In the genomic region with DNA sequence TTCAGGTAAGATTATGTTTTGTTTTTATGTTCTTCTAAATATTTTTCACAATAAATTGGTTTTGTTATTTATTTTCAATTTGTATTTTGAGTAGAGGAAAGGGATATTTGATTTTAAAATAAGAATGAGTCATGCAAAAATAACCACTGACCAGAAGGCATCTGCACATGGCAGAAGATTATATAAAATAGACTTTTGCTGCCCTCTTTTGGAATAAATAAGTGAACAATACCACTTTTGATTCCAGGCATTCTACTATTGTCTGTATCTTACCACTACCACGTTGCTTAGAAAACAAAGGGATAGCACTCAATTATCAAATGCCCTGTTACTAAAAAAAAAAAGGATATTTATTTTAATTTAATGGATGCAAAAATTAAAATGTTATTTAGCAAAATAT, we compare ENCODE assay signal across 10 cellular contexts.
DNase-seq lines count a peak whose midpoint lies in the region; ATAC-seq and TF ChIP-seq lines count a peak whose summit lies in the region.
"Had no signal": no experiment of that assay in that cellular context is flagged by ENCODE, and none has a peak within 500 bp of the region (broad histone marks: within the 10 kb centered on the region; RNA-seq: fewer than 3 reads in every experiment).

No MANE protein-coding gene starts in this region.

- peaks cover 4% of the 10 kb centered on the region for H3K27me3 Mint-ChIP-seq in activated naive CD8-positive, alpha-beta T cell treated with anti-CD3 and anti-CD28 coated beads for 36 hours
- H3K27me3 Mint-ChIP-seq in T-helper 2 cell treated with Interferon-gamma antibody and Interleukin-4, amounts not matched to agents 5 μg/mL and 100 μg/mL, for 36 hours (ENCODE audit: low read depth) = peaks cover 3% of the 10 kb centered on the region
- H3K27me3 Mint-ChIP-seq: B cell had no signal

- no peak for ATAC-seq in gastroesophageal sphincter

- H3K4me3 ChIP-seq in fibroblast of pulmonary artery (replicated peaks; ENCODE audit: low read depth, low read length) (no peak overlapping the region), vagina (no peak overlapping the region), gastroesophageal sphincter (no peak overlapping the region)

- H3K27me3 ChIP-seq in vagina = no peaks in the 10 kb centered on the region
- no peaks in the 10 kb centered on the region for H3K27me3 ChIP-seq in gastroesophageal sphincter

- no peak for TF ChIP-seq POLR2A in vagina (IDR thresholded peaks at IDR 0.05)
- no peak for TF ChIP-seq POLR2A in gastroesophageal sphincter (IDR thresholded peaks at IDR 0.05)

- intact Hi-C loops in vagina (cut with DNase I) = no loop called here

- no peak overlapping the region for H3K27ac ChIP-seq in 22Rv1
- H3K27ac ChIP-seq in vagina = no peak overlapping the region
- no peak overlapping the region for H3K27ac ChIP-seq in gastroesophageal sphincter

- no peaks in the 10 kb centered on the region for H3K36me3 Mint-ChIP-seq in activated naive CD8-positive, alpha-beta T cell treated with anti-CD3 and anti-CD28 coated beads for 36 hours
- no peaks in the 10 kb centered on the region for H3K36me3 Mint-ChIP-seq in T-helper 2 cell treated with Interferon-gamma antibody and Interleukin-4, amounts not matched to agents 5 μg/mL and 100 μg/mL, for 36 hours (ENCODE audit: low read depth)

- no peaks in the 10 kb centered on the region for H3K9me3 ChIP-seq in vagina
- no peaks in the 10 kb centered on the region for H3K9me3 ChIP-seq in gastroesophageal sphincter

- no peak overlapping the region for H3K4me3 Mint-ChIP-seq in activated naive CD8-positive, alpha-beta T cell treated with anti-CD3 and anti-CD28 coated beads for 36 hours
- no peak overlapping the region for H3K4me3 Mint-ChIP-seq in T-helper 2 cell treated with Interferon-gamma antibody and Interleukin-4, amounts not matched to agents 5 μg/mL and 100 μg/mL, for 36 hours
- H3K4me3 Mint-ChIP-seq: B cell; stimulated activated naive CD8-positive, alpha-beta T cell treated with anti-CD3 and anti-CD28 coated beads, Interleukin-15, Interleukin-2, amounts not matched to agents 100 ng/mL and 50 ng/mL, for 24 hours had no signal

- no peaks in the 10 kb centered on the region for H3K36me3 ChIP-seq in vagina
- H3K36me3 ChIP-seq in gastroesophageal sphincter = no peaks in the 10 kb centered on the region

- no peak overlapping the region for H3K27ac Mint-ChIP-seq in activated naive CD8-positive, alpha-beta T cell treated with anti-CD3 and anti-CD28 coated beads for 36 hours
- no peak overlapping the region for H3K27ac Mint-ChIP-seq in T-helper 2 cell treated with Interferon-gamma antibody and Interleukin-4, amounts not matched to agents 5 μg/mL and 100 μg/mL, for 36 hours
- H3K27ac Mint-ChIP-seq: B cell; stimulated activated naive CD8-positive, alpha-beta T cell treated with anti-CD3 and anti-CD28 coated beads, Interleukin-15, Interleukin-2, amounts not matched to agents 100 ng/mL and 50 ng/mL, for 24 hours had no signal

- H3K4me1 ChIP-seq in vagina = no peaks in the 10 kb centered on the region
- H3K4me1 ChIP-seq in gastroesophageal sphincter = no peaks in the 10 kb centered on the region

- TF ChIP-seq CTCF in 22Rv1 (IDR thresholded peaks at IDR 0.05) (peak; percentile 28; the same call in 1 of the 2 replicates), fibroblast of pulmonary artery (IDR thresholded peaks at IDR 0.05; ENCODE audit: low read length, missing control alignments) (no peak), vagina (IDR thresholded peaks at IDR 0.05) (no peak), gastroesophageal sphincter (IDR thresholded peaks at IDR 0.05) (peak in 2 of 4 experiments; percentile 12 to 24)

- H3K4me1 Mint-ChIP-seq in activated naive CD8-positive, alpha-beta T cell treated with anti-CD3 and anti-CD28 coated beads for 36 hours = no peaks in the 10 kb centered on the region
- no peaks in the 10 kb centered on the region for H3K4me1 Mint-ChIP-seq in T-helper 2 cell treated with Interferon-gamma antibody and Interleukin-4, amounts not matched to agents 5 μg/mL and 100 μg/mL, for 36 hours (ENCODE audit: low read depth)
- H3K4me1 Mint-ChIP-seq: B cell had no signal

- peak; percentile 63 for DNase-seq in HT-29 (ENCODE audit: low spot score)
- DNase-seq in NCI-H446 treated with DMSO at 0.1 percent for 48 hours (lab: John Stamatoyannopoulos, UW) = peak; percentile 36
- peak; percentile 6 for DNase-seq in fibroblast of pulmonary artery (ENCODE audit: low read depth)
- no peak for DNase-seq in activated naive CD8-positive, alpha-beta T cell treated with anti-CD3 and anti-CD28 coated beads for 36 hours
- DNase-seq in vagina (ENCODE audit: extremely low spot score in 2 of 2) = no peak
- DNase-seq in T-helper 2 cell treated with Interferon-gamma antibody and Interleukin-4, amounts not matched to agents 5 μg/mL and 100 μg/mL, for 36 hours (ENCODE audit: low spot score) = no peak

- no peaks in the 10 kb centered on the region for H3K9me3 Mint-ChIP-seq in activated naive CD8-positive, alpha-beta T cell treated with anti-CD3 and anti-CD28 coated beads for 36 hours
- H3K9me3 Mint-ChIP-seq in T-helper 2 cell treated with Interferon-gamma antibody and Interleukin-4, amounts not matched to agents 5 μg/mL and 100 μg/mL, for 36 hours = no peaks in the 10 kb centered on the region
- H3K9me3 Mint-ChIP-seq: stimulated activated naive CD8-positive, alpha-beta T cell treated with anti-CD3 and anti-CD28 coated beads, Interleukin-15, Interleukin-2, amounts not matched to agents 100 ng/mL and 50 ng/mL, for 24 hours had no signal

- TF ChIP-seq EP300 in gastroesophageal sphincter (IDR thresholded peaks at IDR 0.05) = no peak

- WGBS in gastroesophageal sphincter (ENCODE audit: low coverage in 1 of 2), 2 donors = 0 to 25% methylated on average over 1 of the region's 1 CpG

Comparison
In these comparisons a context has a peak if more than half of its experiments do, and no peak if none do; other contexts are left out.
1. DNase-seq: peak in HT-29 (single experiment), NCI-H446 treated with DMSO at 0.1 percent for 48 hours (single experiment) and fibroblast of pulmonary artery (single experiment); none in activated naive CD8-positive, alpha-beta T cell treated with anti-CD3 and anti-CD28 coated beads for 36 hours (single experiment), vagina (0 of 2) and T-helper 2 cell treated with Interferon-gamma antibody and Interleukin-4, amounts not matched to agents 5 μg/mL and 100 μg/mL, for 36 hours (single experiment).